Comparison of ENCODE assay signal across 2 cellular contexts in genomic region chr3:196215493-196215892, GRCh38.
TF ChIP-seq lines count a peak whose summit lies in the region.

No MANE protein-coding gene starts in this region.

TF ChIP-seq in GM23338, 12 proteins besides CTCF, POLR2A, EP300 and RAD21:
- TF ChIP-seq REST (IDR thresholded peaks at IDR 0.05; ENCODE audit: unreplicated experiment), result no peak
- no peak for TF ChIP-seq NANOG (IDR thresholded peaks at IDR 0.05; ENCODE audit: borderline replicate concordance)
- no peak for TF ChIP-seq EZH2 (IDR thresholded peaks at IDR 0.05; ENCODE audit: low read depth, unreplicated experiment)
- TF ChIP-seq EZH2phosphoT487 (IDR thresholded peaks at IDR 0.05; ENCODE audit: unreplicated experiment), result no peak
- TF ChIP-seq CREB1 (CRISPR knock-in tag; IDR thresholded peaks at IDR 0.05; ENCODE audit: low read depth), result no peak
- TF ChIP-seq ZNF331 (CRISPR knock-in tag; IDR thresholded peaks at IDR 0.05; ENCODE audit: low read depth), result no peak
- TF ChIP-seq ETS1 (IDR thresholded peaks at IDR 0.05), result no peak
- no peak for TF ChIP-seq ZNF462 (CRISPR knock-in tag; IDR thresholded peaks at IDR 0.05)
- no peak for TF ChIP-seq ZNF114 (CRISPR knock-in tag; IDR thresholded peaks at IDR 0.05)
- no peak for TF ChIP-seq STAT1 (IDR thresholded peaks at IDR 0.05; ENCODE audit: unreplicated experiment)
- no peak for TF ChIP-seq POLR2AphosphoS5 (IDR thresholded peaks at IDR 0.05; ENCODE audit: low read depth)
- TF ChIP-seq JUNB (IDR thresholded peaks at IDR 0.05; ENCODE audit: unreplicated experiment), result no peak

TF ChIP-seq in K562, 482 proteins besides CTCF, POLR2A, EP300 and RAD21 (continues in another document):
- TF ChIP-seq DIDO1 (tag; IDR thresholded peaks at IDR 0.05; ENCODE audit: low read depth), result no peak
- TF ChIP-seq ZNF280A (IDR thresholded peaks at IDR 0.05; ENCODE audit: low read depth, partially characterized antibody), result no peak
- TF ChIP-seq CHD7 (IDR thresholded peaks at IDR 0.05; ENCODE audit: low read depth, low read length), result no peak
- TF ChIP-seq ZNF146 (CRISPR knock-in tag; IDR thresholded peaks at IDR 0.05; ENCODE audit: unreplicated experiment), result no peak
- TF ChIP-seq KDM1A (IDR thresholded peaks at IDR 0.05), result peak in 1 of 2 experiments; percentile 41; a peak in 1 of 4 replicates
- no peak for TF ChIP-seq ZNF239 (CRISPR knock-in tag; IDR thresholded peaks at IDR 0.05)
- TF ChIP-seq ARID3A (IDR thresholded peaks at IDR 0.05; ENCODE audit: borderline replicate concordance, low read depth, low read length), result no peak
- TF ChIP-seq RBM25 (IDR thresholded peaks at IDR 0.05; ENCODE audit: low read depth, low read length, severe bottlenecking), result peak; percentile 52
- TF ChIP-seq CUX1 (CRISPR knock-in tag; IDR thresholded peaks at IDR 0.05), result no peak
- no peak for TF ChIP-seq ZZZ3 (IDR thresholded peaks at IDR 0.05)
- TF ChIP-seq ZMIZ1 (IDR thresholded peaks at IDR 0.05; ENCODE audit: low read depth in 2 of 2, low read length in 2 of 2), result no peak
- no peak for TF ChIP-seq NONO (IDR thresholded peaks at IDR 0.05; ENCODE audit: low read depth in 2 of 2, low read length in 1 of 2)
- TF ChIP-seq ZNF57 (CRISPR knock-in tag; IDR thresholded peaks at IDR 0.05), result no peak
- TF ChIP-seq HLTF (IDR thresholded peaks at IDR 0.05), result no peak
- TF ChIP-seq ZNF12 (CRISPR knock-in tag; IDR thresholded peaks at IDR 0.05), result no peak
- no peak for TF ChIP-seq FOXO4 (CRISPR knock-in tag; IDR thresholded peaks at IDR 0.05)
- no peak for TF ChIP-seq ZBTB26 (CRISPR knock-in tag; IDR thresholded peaks at IDR 0.05)
- TF ChIP-seq XRCC4 (IDR thresholded peaks at IDR 0.05; ENCODE audit: extremely low read depth, insufficient read depth, insufficient read length), result no peak
- peak; percentile 59; the same call in 1 of the 2 replicates for TF ChIP-seq BCOR (IDR thresholded peaks at IDR 0.05)
- TF ChIP-seq SREBF2 (CRISPR knock-in tag; IDR thresholded peaks at IDR 0.05), result no peak
